Comparison of ENCODE assay signal across 15 cellular contexts in genomic region chr5:14806452-14806851, GRCh38.
A peak's percentile ranks its signal among the peaks of the same experiment; 100 is the strongest.
DNase-seq lines count a peak whose midpoint lies in the region; ATAC-seq and TF ChIP-seq lines count a peak whose summit lies in the region.
"Had no signal": no experiment of that assay in that cellular context is flagged by ENCODE, and none has a peak within 500 bp of the region (broad histone marks: within the 10 kb centered on the region; RNA-seq: fewer than 3 reads in every experiment).

No MANE protein-coding gene starts in this region.

- H3K4me3 ChIP-seq in right lobe of liver, result no peak overlapping the region
- H3K4me3 ChIP-seq in tibial nerve, result no peak overlapping the region
- H3K4me3 ChIP-seq: esophagus squamous epithelium, SK-N-MC, suprapubic skin had no signal

- no peak for TF ChIP-seq CTCF in right lobe of liver (IDR thresholded peaks at IDR 0.05)
- TF ChIP-seq CTCF in tibial nerve (IDR thresholded peaks at IDR 0.05), result no peak

- TF ChIP-seq POLR2A in right lobe of liver (IDR thresholded peaks at IDR 0.05) (no peak), tibial nerve (IDR thresholded peaks at IDR 0.05) (no peak)

- peak; percentile 19 to 60 (median 44) for ATAC-seq in right lobe of liver
- ATAC-seq in GM21717 (IDR thresholded peaks at IDR 0.05; ENCODE audit: unreplicated experiment), result no peak
- ATAC-seq in HG02840 (IDR thresholded peaks at IDR 0.05; ENCODE audit: low FRiP score, unreplicated experiment), result no peak
- ATAC-seq: activated CD8-positive, alpha-beta T cell treated with anti-CD3 and anti-CD28 coated beads for 36 hours had no signal

- intact Hi-C loops in right lobe of liver (cut with DNase I), result no loop called here

- DNase-seq in DMS153 (lab: John Stamatoyannopoulos, UW) (peak; percentile 20), DMS153 treated with DMSO at 0.1 percent for 48 hours (lab: John Stamatoyannopoulos, UW; ENCODE audit: unreplicated experiment) (no peak), dermis microvascular lymphatic vessel endothelial cell (ENCODE audit: low read depth in 2 of 2) (peak; percentile 91 to 98), right lobe of liver (peak in 2 of 3 donors; percentile 33 to 69), tibial nerve (ENCODE audit: low spot score in 2 of 2) (peak; percentile 76 to 81), amygdala (lab: John Stamatoyannopoulos, UW) (no peak)
- DNase-seq: activated CD8-positive, alpha-beta T cell treated with anti-CD3 and anti-CD28 coated beads for 36 hours; activated naive CD8-positive, alpha-beta T cell treated with anti-CD3 and anti-CD28 coated beads for 36 hours; esophagus squamous epithelium; stimulated activated CD4-positive, alpha-beta T cell treated with anti-CD3 and anti-CD28 coated beads, Interleukin-1b, Interleukin-23, amount 100 ng/mL, for 48 hours had no signal

- H3K36me3 ChIP-seq in right lobe of liver, result no peaks in the 10 kb centered on the region
- H3K36me3 ChIP-seq in tibial nerve, result no peaks in the 10 kb centered on the region
- H3K36me3 ChIP-seq: esophagus squamous epithelium, suprapubic skin had no signal

- H3K9me3 ChIP-seq in right lobe of liver, result no peaks in the 10 kb centered on the region
- no peaks in the 10 kb centered on the region for H3K9me3 ChIP-seq in tibial nerve
- H3K9me3 ChIP-seq: esophagus squamous epithelium, suprapubic skin had no signal

- WGBS in right lobe of liver (ENCODE audit: insufficient coverage, low coverage, low lambda C conversion rate, missing lambda C conversion rate), result 53% methylated on average over 7 of the region's 7 CpGs
- 38 to 41% methylated on average over 7 of the region's 7 CpGs for WGBS in tibial nerve, 2 donors

- no peak overlapping the region for H3K27ac ChIP-seq in right lobe of liver
- H3K27ac ChIP-seq in tibial nerve, result peak overlapping the region in 2 of 4 donors; percentile 5 to 70
- H3K27ac ChIP-seq: 22Rv1, SK-N-MC, suprapubic skin had no signal

- no peaks in the 10 kb centered on the region for H3K27me3 ChIP-seq in right lobe of liver
- H3K27me3 ChIP-seq in tibial nerve, result no peaks in the 10 kb centered on the region
- H3K27me3 ChIP-seq: esophagus squamous epithelium, suprapubic skin had no signal

- peaks cover 0 to 20% (median 10%) of the 10 kb centered on the region in 4 donors for H3K4me1 ChIP-seq in right lobe of liver
- peaks cover 0 to 36% (median 22%) of the 10 kb centered on the region in 4 donors for H3K4me1 ChIP-seq in tibial nerve

- TF ChIP-seq EP300 in tibial nerve (IDR thresholded peaks at IDR 0.05), result peak; percentile 66 to 88

Comparison
In these comparisons a context has a peak if more than half of its experiments do, and no peak if none do; other contexts are left out.
1. DNase-seq: peak in DMS153 (single experiment), dermis microvascular lymphatic vessel endothelial cell (2 of 2), right lobe of liver (2 of 3) and tibial nerve (2 of 2); none in DMS153 treated with DMSO at 0.1 percent for 48 hours (single experiment) and amygdala (0 of 56).
2. ATAC-seq: peak in right lobe of liver (4 of 4); none in GM21717 (single experiment) and HG02840 (single experiment).